In genomic region chr20:58008866-58009265, GRCh38 we compare ENCODE assay signal across 23 cellular contexts.
"Had no signal": no experiment of that assay in that cellular context is flagged by ENCODE, and none has a peak within 500 bp of the region (broad histone marks: within the 10 kb centered on the region; RNA-seq: fewer than 3 reads in every experiment).

No MANE protein-coding gene starts in this region.

- ATAC-seq: esophagus mucosa, gastrocnemius medialis, heart right ventricle, left cardiac atrium, left lung, left ventricle myocardium superior, lower lobe of right lung had no signal

- H3K36me3 ChIP-seq: colonic mucosa, esophagus squamous epithelium, gastrocnemius medialis, heart right ventricle, left lung, lower lobe of right lung had no signal

- H3K27ac ChIP-seq: colonic mucosa, epithelial cell of prostate, esophagus squamous epithelium, gastrocnemius medialis, heart right ventricle, left lung, lower lobe of right lung had no signal

- FAIRE-seq: islet of Langerhans, keratinocyte had no signal

- DNase-seq: colonic mucosa; dermis blood vessel endothelial cell; dorsolateral prefrontal cortex; effector CD4-positive, alpha-beta T cell; effector memory CD4-positive, alpha-beta T cell; erythroblast; esophagus squamous epithelium; foreskin fibroblast; foreskin melanocyte; gastrocnemius medialis; glutamatergic neuron; heart right ventricle; hippocampal formation; left cardiac atrium; left lung; left ventricle myocardium superior; mesenchymal stem cell; midbrain had no signal

- H3K27me3 ChIP-seq: colonic mucosa, gastrocnemius medialis, left lung had no signal

- H3K4me3 ChIP-seq: colonic mucosa, dorsolateral prefrontal cortex, esophagus squamous epithelium, gastrocnemius medialis, heart right ventricle, left lung, lower lobe of right lung had no signal

- H3K9me3 ChIP-seq: colonic mucosa, esophagus squamous epithelium, gastrocnemius medialis, heart right ventricle, left lung, lower lobe of right lung had no signal

- H3K4me1 ChIP-seq: colonic mucosa, gastrocnemius medialis, left lung, lower lobe of right lung had no signal
